ENCODE assay signal across 16 cellular contexts in genomic region chr19:18183529-18183928, GRCh38. TPM values are rescaled to one million over a fixed set of nuclear protein-coding genes. Genes with fewer than 3 reads are reported as not detected.
DNase-seq lines count a peak whose midpoint lies in the region; ATAC-seq and TF ChIP-seq lines count a peak whose summit lies in the region.
"Had no signal": no experiment of that assay in that cellular context is flagged by ENCODE, and none has a peak within 500 bp of the region (broad histone marks: within the 10 kb centered on the region; RNA-seq: fewer than 3 reads in every experiment).

No MANE protein-coding gene starts in this region.

- DNase-seq in NCI-H2196 (lab: John Stamatoyannopoulos, UW; ENCODE audit: unreplicated experiment) (peak; percentile 16), NCI-H2196 treated with DMSO at 0.1 percent for 48 hours (lab: John Stamatoyannopoulos, UW; ENCODE audit: unreplicated experiment) (no peak), PC-3 (no peak), mucosa of descending colon (peak in 1 of 3 donors; percentile 66), left cardiac atrium (no peak), NCI-H2107 treated with DMSO at 0.1 percent for 48 hours (lab: John Stamatoyannopoulos, UW; ENCODE audit: unreplicated experiment) (no peak)
- no peak for DNase-seq in stimulated activated CD8-positive, alpha-beta memory T cell treated with anti-CD3 and anti-CD28 coated beads, Interleukin-4, amount 100 ng/mL, for 48 hours
- DNase-seq: 8988T; AML-193; CD4-positive, CD25-positive, alpha-beta regulatory T cell; DMS53; GF-D8; IMR-90 had no signal

- H3K36me3 ChIP-seq in PC-3 (ENCODE audit: low read depth, low read length): no peaks in the 10 kb centered on the region
- no peaks in the 10 kb centered on the region for H3K36me3 ChIP-seq in mucosa of descending colon (ENCODE audit: low read depth)
- H3K36me3 ChIP-seq: BLaER1 had no signal

- H3K9ac ChIP-seq in PC-3 (ENCODE audit: low read length): no peak overlapping the region
- H3K9ac ChIP-seq: BLaER1 had no signal

- POLR2A ChIA-PET in PC-3 (lab: Charles Lee; ENCODE audit: unreplicated experiment): no interaction called here

- no peaks in the 10 kb centered on the region for H3K27me3 ChIP-seq in PC-3 (ENCODE audit: low read length)
- H3K27me3 ChIP-seq: BLaER1 had no signal

- peak; percentile 42 for ATAC-seq in PC-3
- peak; percentile 93 for ATAC-seq in mucosa of descending colon
- no peak for ATAC-seq in HG03354 (IDR thresholded peaks at IDR 0.05; ENCODE audit: poor library complexity, severe bottlenecking, unreplicated experiment)
- no peak for ATAC-seq in left cardiac atrium
- ATAC-seq: HCT116 had no signal

- no peak overlapping the region for H2AFZ ChIP-seq in PC-3 (ENCODE audit: low read length)

- intact Hi-C loops in PC-3 (cut with micrococcal nuclease): no loop called here
- intact Hi-C loops in mucosa of descending colon (cut with DNase I, micrococcal nuclease): no loop called here
- intact Hi-C loops in left cardiac atrium (cut with DNase I): no loop called here

- H3K79me2 ChIP-seq in PC-3 (ENCODE audit: low read length): no peaks in the 10 kb centered on the region

- CTCF ChIA-PET in PC-3 (lab: Charles Lee): interaction anchor here (0.7 to 1.0 kb wide), 2 partner anchors 69 to 70 kb away, joined by 4 to 6 read pairs; no protein-coding TSS in a partner anchor

- no peaks in the 10 kb centered on the region for H3K9me2 ChIP-seq in PC-3 (replicated peaks; ENCODE audit: low read length)

- H3K9me3 ChIP-seq in PC-3 (ENCODE audit: low read length) (no peaks in the 10 kb centered on the region), mucosa of descending colon (no peaks in the 10 kb centered on the region)
- H3K9me3 ChIP-seq: BLaER1 had no signal

- H3K27ac ChIP-seq in PC-3 (ENCODE audit: low read length): no peak overlapping the region
- H3K27ac ChIP-seq: BLaER1 had no signal

- H3K4me3 ChIP-seq in PC-3 (ENCODE audit: low read length): no peak overlapping the region
- no peak overlapping the region for H3K4me3 ChIP-seq in mucosa of descending colon
- H3K4me3 ChIP-seq: BLaER1 had no signal

- no peaks in the 10 kb centered on the region for H4K20me1 ChIP-seq in PC-3 (ENCODE audit: low read length)
- H4K20me1 ChIP-seq: BLaER1 had no signal

- BruUV-seq in PC-3 (replicated peaks; lab: Mats Ljungman, UMichigan): no TSS peak

- H3K4me1 ChIP-seq in PC-3 (ENCODE audit: insufficient read depth, low read length) (no peaks in the 10 kb centered on the region), mucosa of descending colon (ENCODE audit: low read depth) (peaks cover 6% of the 10 kb centered on the region)

- no peak for TF ChIP-seq CTCF in PC-3 (conservative IDR thresholded peaks at IDR 0.05; ENCODE audit: low read depth, low read length)
- TF ChIP-seq CTCF in mucosa of descending colon (IDR thresholded peaks at IDR 0.05): no peak

- H3F3A ChIP-seq in PC-3 (ENCODE audit: low read length, unreplicated experiment): no peaks in the 10 kb centered on the region

- no peak overlapping the region for H3K4me2 ChIP-seq in PC-3 (ENCODE audit: low read length)
- H3K4me2 ChIP-seq: BLaER1 had no signal

RNA-seq across cellular contexts. Expression of gene MPV17L2, which starts 9.5 kb away (rescaled TPM):
- total RNA-seq in PC-3 (2014; rRNA removed) (34.2 and 44.7 TPM in 2 replicates), mucosa of descending colon (10 to 100 TPM in 2 of 3 donors, 1 to 10 TPM in 1; 6.7 to 12.4 (median 12.0) TPM), left cardiac atrium (10 to 100 TPM in 1 of 2 donors, 1 to 10 TPM in 1; 8.7 to 13.4 TPM)

RNA-seq across cellular contexts. Expression of gene IFI30, which starts 9.9 kb away (rescaled TPM):
- total RNA-seq in PC-3 (2014; rRNA removed): 31.1 and 35.0 TPM in 2 replicates
- total RNA-seq in mucosa of descending colon: 100 to 1,000 TPM in 1 of 3 donors, 10 to 100 TPM in 2; 46.6 to 122 (median 49.4) TPM
- 10 to 100 TPM; 43.7 to 68.9 TPM for total RNA-seq in left cardiac atrium

RNA-seq across cellular contexts. Expression of gene RAB3A, which starts 20.3 kb away (rescaled TPM):
- total RNA-seq in PC-3 (2014; rRNA removed): 5.7 and 6.7 TPM in 2 replicates
- 1 to 10 TPM; 5.7 to 7.6 (median 6.8) TPM for total RNA-seq in mucosa of descending colon
- 10 to 100 TPM; 23.8 to 29.2 TPM for total RNA-seq in left cardiac atrium

RNA-seq across cellular contexts. Expression of gene PIK3R2, which starts 30.6 kb away (rescaled TPM):
- total RNA-seq in PC-3 (2014; rRNA removed) (13.9 and 15.8 TPM in 2 replicates), mucosa of descending colon (10 to 100 TPM; 31.6 to 40.0 (median 35.2) TPM), left cardiac atrium (10 to 100 TPM; 22.1 to 24.5 TPM)

RNA-seq across cellular contexts. Expression of gene PDE4C, which starts 42.7 kb away (rescaled TPM):
- 1.8 TPM in 1 of 2 replicates, not detected in the other for total RNA-seq in PC-3 (2014; rRNA removed)
- 1 to 10 TPM; 2.5 to 7.7 (median 6.2) TPM for total RNA-seq in mucosa of descending colon
- under 1 TPM in 1 of 2 donors, not detected in 1; 0.55 TPM for total RNA-seq in left cardiac atrium
- total RNA-seq: CD4-positive, CD25-positive, alpha-beta regulatory T cell had no signal

Comparison
In these comparisons a context has a peak if more than half of its experiments do, and no peak if none do; other contexts are left out.
1. ATAC-seq: peak in PC-3 (single experiment) and mucosa of descending colon (single experiment); none in HG03354 (single experiment) and left cardiac atrium (0 of 2).